In genomic region chr4:15655223-15656037, GRCh38 we compare ENCODE assay signal across 8 cellular contexts. TPM values are rescaled to one million over a fixed set of nuclear protein-coding genes. Genes with fewer than 3 reads are reported as not detected.
DNase-seq lines count a peak whose midpoint lies in the region; ATAC-seq and TF ChIP-seq lines count a peak whose summit lies in the region.

FBXL5 (minus strand) TSS chr4:15655357; CDS start chr4:15655287, 70 bp downstream.

- H3K9me3 Mint-ChIP-seq in naive thymus-derived CD8-positive, alpha-beta T cell, result peaks cover 0 to 1% (median 0%) of the 10 kb centered on the region in 9 donors

- peaks cover 13 to 48% (median 46%) of the 10 kb centered on the region in 4 donors for H3K4me1 Mint-ChIP-seq in naive thymus-derived CD8-positive, alpha-beta T cell

- peak; percentile 71 for ATAC-seq in GM21528 (IDR thresholded peaks at IDR 0.05; ENCODE audit: low FRiP score, unreplicated experiment)
- ATAC-seq in naive thymus-derived CD8-positive, alpha-beta T cell, result peak; percentile 80 to 81

- H3K36me3 Mint-ChIP-seq in naive thymus-derived CD8-positive, alpha-beta T cell, result no peaks in the 10 kb centered on the region

- peak within 1 kb of the TSS; percentile 94 to 99 (median 98) for H3K27ac Mint-ChIP-seq in naive thymus-derived CD8-positive, alpha-beta T cell

- peak; percentile 42 for DNase-seq in DMS153 treated with DMSO at 0.1 percent for 48 hours (lab: John Stamatoyannopoulos, UW; ENCODE audit: unreplicated experiment)
- peak; percentile 98 for DNase-seq in HuH-7.5 (ENCODE audit: low spot score)
- peak; percentile 81 for DNase-seq in activated T-helper 1 cell treated with Interleukin-2 at 50 U/mL for 16 hours (ENCODE audit: low read depth)
- peak; percentile 90 for DNase-seq in fibroblast of gingiva (ENCODE audit: low read depth)
- peak; percentile 74 to 92 (median 84) for DNase-seq in naive thymus-derived CD8-positive, alpha-beta T cell
- DNase-seq in stimulated activated naive CD4-positive, alpha-beta T cell (lab: John Stamatoyannopoulos, UW), result peak; percentile 74 to 89 (median 77)

- POLR2A ChIA-PET in naive thymus-derived CD8-positive, alpha-beta T cell (lab: Charles Lee), result interaction anchor here (0.6 to 2.6 kb wide), 13 partner anchors 8 to 1958 kb away, joined by 3 to 37 read pairs (median 4); partner anchors contain the start of genes CPEB2, FAM200B and FGFBP2

- H3K27me3 Mint-ChIP-seq in naive thymus-derived CD8-positive, alpha-beta T cell, result no peaks in the 10 kb centered on the region

- peak within 1 kb of the TSS; percentile 92 to 99 (median 97) for H3K4me3 Mint-ChIP-seq in naive thymus-derived CD8-positive, alpha-beta T cell

TF ChIP-seq in PFSK-1, 5 proteins besides CTCF, POLR2A, EP300 and RAD21:
- TF ChIP-seq SIN3A (IDR thresholded peaks at IDR 0.05; ENCODE audit: borderline replicate concordance, insufficient read depth, low read length) (no peak), TAF1 (IDR thresholded peaks at IDR 0.05; ENCODE audit: borderline replicate concordance, insufficient read depth, low read length) (peak; percentile 71; the same call in 1 of the 2 replicates), REST (IDR thresholded peaks at IDR 0.05; ENCODE audit: insufficient read depth in 1 of 2, low read depth in 2 of 2, low read length in 2 of 2) (0 out of 4 replicates have a peak, but pooled peaks of 1 of the 2 experiments have one; percentile 24), FOXP2 (optimal IDR thresholded peaks at IDR 0.05; ENCODE audit: borderline replicate concordance, extremely low read depth, extremely low read length, insufficient read depth) (peak; percentile 78), POLR2AphosphoS5 (IDR thresholded peaks at IDR 0.05; ENCODE audit: low read depth, low read length) (peak; percentile 80)

RNA-seq across cellular contexts. Expression of gene FBXL5, which starts in this region (rescaled TPM):
- polyA plus RNA-seq in PFSK-1 (2012; ENCODE audit: insufficient read length, low read depth), result 14.7 TPM
- total RNA-seq in naive thymus-derived CD8-positive, alpha-beta T cell, result 10 to 100 TPM; 65.7 to 73.0 TPM
- 100 to 1,000 TPM in 2 of 3 donors, 10 to 100 TPM in 1; 96.1 to 113 (median 101) TPM for polyA plus RNA-seq in naive thymus-derived CD8-positive, alpha-beta T cell

Comparison
In these comparisons a context has a peak if more than half of its experiments do, and no peak if none do; other contexts are left out.
1. Peak in every context shown above with its lines: DNase-seq and ATAC-seq.
2. DNase-seq: peak in every context shown above with its lines; median percentile 98 in HuH-7.5; 90 in fibroblast of gingiva; 84 in naive thymus-derived CD8-positive, alpha-beta T cell; 81 in activated T-helper 1 cell treated with Interleukin-2 at 50 U/mL for 16 hours; 77 in stimulated activated naive CD4-positive, alpha-beta T cell; 42 in DMS153 treated with DMSO at 0.1 percent for 48 hours.